In the genomic region with DNA sequence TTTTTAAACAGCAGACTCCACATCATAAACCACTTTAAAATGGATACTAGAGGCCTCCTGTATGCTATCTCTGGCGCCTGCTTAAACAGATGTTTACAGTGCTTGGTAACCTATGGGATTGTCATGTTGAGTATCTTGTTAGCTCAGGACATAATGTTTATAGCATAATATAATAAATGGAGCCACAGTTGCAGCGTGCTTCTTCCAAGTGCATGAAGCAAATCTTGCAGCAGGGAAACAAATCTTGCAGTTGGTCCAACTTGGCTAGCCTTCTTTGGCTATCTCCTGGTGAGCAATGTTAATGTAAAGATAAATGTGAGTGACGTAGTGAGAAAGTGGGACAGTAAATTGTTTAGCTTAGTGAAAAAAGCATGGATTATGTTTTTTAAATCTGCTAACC, we compare ENCODE assay signal across 16 cellular contexts. TPM values are rescaled to one million over a fixed set of nuclear protein-coding genes. Genes with fewer than 3 reads are reported as not detected.
DNase-seq lines count a peak whose midpoint lies in the region; ATAC-seq, FAIRE-seq and TF ChIP-seq lines count a peak whose summit lies in the region.
"Had no signal": no experiment of that assay in that cellular context is flagged by ENCODE, and none has a peak within 500 bp of the region (broad histone marks: within the 10 kb centered on the region; RNA-seq: fewer than 3 reads in every experiment).

No MANE protein-coding gene starts in this region.

- no peak for TF ChIP-seq CTCF in LNCaP clone FGC (IDR thresholded peaks at IDR 0.05; ENCODE audit: control insufficient read depth, extremely low read depth, insufficient read depth)
- no peak for TF ChIP-seq CTCF in K562 (IDR thresholded peaks at IDR 0.05 in 2 of 3, conservative IDR thresholded peaks at IDR 0.05 in 1 of 3; ENCODE audit: insufficient read depth in 2 of 3, low read depth in 1 of 3, low read length in 3 of 3)
- no peak for TF ChIP-seq CTCF in psoas muscle (IDR thresholded peaks at IDR 0.05)

- ATAC-seq in K562 (no peak), psoas muscle (no peak), left ventricle myocardium superior (no peak)
- ATAC-seq: HCT116 had no signal

- H3K9ac ChIP-seq in K562 (ENCODE audit: insufficient read depth in 1 of 2, low read depth in 2 of 2, low read length in 2 of 2) (no peak overlapping the region), subcutaneous abdominal adipose tissue (ENCODE audit: low read length in 5 of 5) (no peak overlapping the region)

- CTCF ChIA-PET in K562 (lab: Yijun Ruan, JAX; ENCODE audit: low intra/inter-chr PET ratio): interaction anchor here (1.2 kb wide), 1 partner anchor 158 kb away, joined by 3 read pairs; no protein-coding TSS in a partner anchor

- H3K4me3 ChIP-seq in LNCaP clone FGC (ENCODE audit: low read depth, low read length) (no peak overlapping the region), K562 (no peak overlapping the region), psoas muscle (peak overlapping the region; percentile 86), subcutaneous abdominal adipose tissue (ENCODE audit: low read depth in 1 of 5, low read length in 5 of 5) (peak overlapping the region; percentile 82 to 98 (median 86))

- TF ChIP-seq POLR2A in K562 (conservative IDR thresholded peaks at IDR 0.05): no peak

- WGBS in K562 (ENCODE audit: insufficient coverage, low coverage, missing lambda C conversion rate): 1% methylated on average over 3 of the region's 3 CpGs
- 56 to 73% (median 60%) methylated on average over 3 of the region's 3 CpGs for WGBS in psoas muscle, 3 donors

- in situ Hi-C loops in K562 (cut with MboI): no loop called here

- H3K4me1 ChIP-seq in K562 (replicated peaks in 1 of 2; ENCODE audit: control insufficient read depth in 2 of 2, insufficient read depth in 2 of 2, low read length in 2 of 2) (peaks cover 0 to 14% of the 10 kb centered on the region in 2 experiments; a peak in 2 of 5 replicates), psoas muscle (peaks cover 54% of the 10 kb centered on the region), subcutaneous abdominal adipose tissue (ENCODE audit: control insufficient read depth in 5 of 5, insufficient read depth in 5 of 5, low read length in 5 of 5) (peaks cover 3 to 79% (median 54%) of the 10 kb centered on the region in 5 donors)
- H3K4me1 ChIP-seq: Caco-2 had no signal

- BruUV-seq in K562 (replicated peaks; lab: Mats Ljungman, UMichigan): no TSS peak

- H3K9me1 ChIP-seq in K562 (ENCODE audit: control insufficient read depth, insufficient read depth, low read length): no peaks in the 10 kb centered on the region

- TF ChIP-seq EP300 in K562 (IDR thresholded peaks at IDR 0.05; ENCODE audit: low read length): no peak

- peak; percentile 97 for DNase-seq in LNCaP clone FGC (ENCODE audit: low read depth)
- DNase-seq in K562 (ENCODE audit: extremely low read depth in 1 of 4, low spot score in 3 of 4): no peak
- no peak for DNase-seq in psoas muscle
- DNase-seq in SK-N-DZ (ENCODE audit: low spot score): no peak
- DNase-seq in HCEC 1CT: no peak
- no peak for DNase-seq in left ventricle myocardium superior
- DNase-seq: Caco-2; CD8-positive, alpha-beta memory T cell; DMS53; GF-D8; IMR-90 had no signal

- no peaks in the 10 kb centered on the region for H3K36me3 ChIP-seq in K562 (ENCODE audit: control insufficient read depth, insufficient read depth, low read length)
- no peaks in the 10 kb centered on the region for H3K36me3 ChIP-seq in psoas muscle (ENCODE audit: insufficient read depth in 1 of 2, low read depth in 1 of 2)
- H3K36me3 ChIP-seq in subcutaneous abdominal adipose tissue (ENCODE audit: control insufficient read depth in 5 of 5, insufficient read depth in 5 of 5, low read length in 5 of 5): no peaks in the 10 kb centered on the region

- no peak for TF ChIP-seq RAD21 in K562 (CRISPR knock-in tag; conservative IDR thresholded peaks at IDR 0.05 in 1 of 2, IDR thresholded peaks at IDR 0.05 in 1 of 2)

- no peaks in the 10 kb centered on the region for H3K79me2 ChIP-seq in K562 (ENCODE audit: control insufficient read depth, insufficient read depth, low read length)

- POLR2A ChIA-PET in K562 (lab: Yijun Ruan, JAX): no interaction called here

- peaks cover 0 to 7% of the 10 kb centered on the region in 2 experiments; a peak in 2 of 5 replicates for H3K27me3 ChIP-seq in K562 (ENCODE audit: control insufficient read depth in 2 of 2, insufficient read depth in 2 of 2, low read length in 2 of 2)
- no peaks in the 10 kb centered on the region for H3K27me3 ChIP-seq in psoas muscle (ENCODE audit: insufficient read depth in 3 of 3, low read length in 2 of 3)
- no peaks in the 10 kb centered on the region for H3K27me3 ChIP-seq in subcutaneous abdominal adipose tissue (ENCODE audit: control insufficient read depth in 5 of 5, insufficient read depth in 4 of 5, low read length in 5 of 5)

- H4K20me1 ChIP-seq in K562 (replicated peaks; ENCODE audit: control insufficient read depth, insufficient read depth, low read length): no peaks in the 10 kb centered on the region

- H3K9me3 ChIP-seq in K562 (replicated peaks; ENCODE audit: control insufficient read depth, insufficient read depth, low read depth, low read length) (no peaks in the 10 kb centered on the region), psoas muscle (no peaks in the 10 kb centered on the region), subcutaneous abdominal adipose tissue (ENCODE audit: control insufficient read depth in 5 of 5, low read length in 5 of 5) (no peaks in the 10 kb centered on the region)
- H3K9me3 ChIP-seq: Caco-2 had no signal

- H2AFZ ChIP-seq in K562 (ENCODE audit: low read depth, low read length): no peak overlapping the region

- no peak overlapping the region for H3K4me2 ChIP-seq in K562 (ENCODE audit: insufficient read depth, low read length)

- H3K27ac ChIP-seq in K562 (ENCODE audit: extremely low read depth, low read depth, low read length): no peak overlapping the region
- no peak overlapping the region for H3K27ac ChIP-seq in psoas muscle
- H3K27ac ChIP-seq in subcutaneous abdominal adipose tissue (ENCODE audit: low read depth, low read length): peak overlapping the region; percentile 81
- H3K27ac ChIP-seq: HL-60 had no signal

- intact Hi-C loops in K562 (cut with micrococcal nuclease) (loop anchor here (10.0 kb wide), 1 partner anchor 459 kb away; no protein-coding TSS in a partner anchor), psoas muscle (cut with DNase I) (loop anchor here (10.0 kb wide), 4 partner anchors 89 to 571 kb away; a partner anchor contains a TSS), left ventricle myocardium superior (cut with micrococcal nuclease) (loop anchor here (10.0 kb wide), 1 partner anchor 229 kb away; no protein-coding TSS in a partner anchor)

- FAIRE-seq in K562 (lab: Jason Lieb, UNC): no peak

TF ChIP-seq in K562, 482 proteins besides CTCF, POLR2A, EP300 and RAD21 (continues in another document):
- 0 out of 2 replicates have a peak, but pooled peaks have one; percentile 7 for TF ChIP-seq PHF8 (IDR thresholded peaks at IDR 0.05; ENCODE audit: borderline replicate concordance, low read length)
- TF ChIP-seq, protein P1, sequence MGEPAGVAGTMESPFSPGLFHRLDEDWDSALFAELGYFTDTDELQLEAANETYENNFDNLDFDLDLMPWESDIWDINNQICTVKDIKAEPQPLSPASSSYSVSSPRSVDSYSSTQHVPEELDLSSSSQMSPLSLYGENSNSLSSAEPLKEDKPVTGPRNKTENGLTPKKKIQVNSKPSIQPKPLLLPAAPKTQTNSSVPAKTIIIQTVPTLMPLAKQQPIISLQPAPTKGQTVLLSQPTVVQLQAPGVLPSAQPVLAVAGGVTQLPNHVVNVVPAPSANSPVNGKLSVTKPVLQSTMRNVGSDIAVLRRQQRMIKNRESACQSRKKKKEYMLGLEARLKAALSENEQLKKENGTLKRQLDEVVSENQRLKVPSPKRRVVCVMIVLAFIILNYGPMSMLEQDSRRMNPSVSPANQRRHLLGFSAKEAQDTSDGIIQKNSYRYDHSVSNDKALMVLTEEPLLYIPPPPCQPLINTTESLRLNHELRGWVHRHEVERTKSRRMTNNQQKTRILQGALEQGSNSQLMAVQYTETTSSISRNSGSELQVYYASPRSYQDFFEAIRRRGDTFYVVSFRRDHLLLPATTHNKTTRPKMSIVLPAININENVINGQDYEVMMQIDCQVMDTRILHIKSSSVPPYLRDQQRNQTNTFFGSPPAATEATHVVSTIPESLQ (CRISPR knock-in tag; IDR thresholded peaks at IDR 0.05): no peak

RNA-seq across cellular contexts. Expression of a gene that starts 2.8 kb away (rescaled TPM):
- total RNA-seq in K562 (2011; cell fraction: chromatin; rRNA removed; ENCODE audit: low replicate concordance): not detected in 2 replicates
- not detected in 2 replicates for total RNA-seq in K562 (2011; cell fraction: nucleolus; rRNA removed)
- total RNA-seq in K562 (2011; cell fraction: nucleoplasm; rRNA removed): not detected in 2 replicates
- total RNA-seq in K562 (2014; rRNA removed) (not detected in 2 replicates), K562 (2014; rRNA removed; fragmentation: Illumina TruSeq; extraction: Trizol) (not detected in 2 replicates), K562 (2015; rRNA removed; fragmentation: Illumina TruSeq; extraction: Trizol) (not detected in 2 replicates), K562 (2021) (0.13 TPM in 1 of 2 replicates, not detected in the other), psoas muscle (10 to 100 TPM; 31.4 to 60.3 (median 34.3) TPM), left ventricle myocardium superior (11.9 TPM)
- polyA plus RNA-seq in K562 (2011; rRNA removed) (not detected in 2 replicates), K562 (2014; fragmentation: Illumina TruSeq; extraction: Trizol) (0.09 TPM in 1 of 2 replicates, not detected in the other), K562 (2014; fragmentation: Nextera tagmentation; extraction: Ambion mirVana) (under 1 TPM; 0.01 to 0.04 TPM), K562 (2014; rRNA removed) (not detected in 2 replicates), psoas muscle (10 to 100 TPM; 12.4 to 36.6 (median 26.5) TPM)
- polyA plus RNA-seq in K562 (2011; cell fraction: cytosol; rRNA removed): not detected in 2 replicates
- polyA plus RNA-seq in K562 (2011; cell fraction: nucleus; rRNA removed): not detected in 2 replicates
- polyA plus RNA-seq in K562 (2012): not detected in 2 replicates
- not detected in 2 replicates for polyA minus RNA-seq in K562 (2011; rRNA and poly(A)+ RNA removed)
- not detected in 2 replicates for polyA minus RNA-seq in K562 (2011; cell fraction: cytosol; rRNA and poly(A)+ RNA removed)
- not detected in 2 replicates for polyA minus RNA-seq in K562 (2011; cell fraction: nucleus; rRNA and poly(A)+ RNA removed)
- 0.06 TPM in 1 of 2 replicates, not detected in the other for polyA plus RNA-seq in SK-N-DZ (2014; cell fraction: cytosol; rRNA removed)
- not detected in 2 replicates for polyA plus RNA-seq in SK-N-DZ (2014; cell fraction: nucleus; rRNA removed)
- total RNA-seq: A673; CD8-positive, alpha-beta memory T cell had no signal
- polyA plus RNA-seq: CD14-positive monocyte; CD8-positive, alpha-beta memory T cell had no signal

Comparison
In these comparisons a context has a peak if more than half of its experiments do, and no peak if none do; other contexts are left out.
1. H3K4me3 ChIP-seq: peak in psoas muscle (single experiment) and subcutaneous abdominal adipose tissue (5 of 5); none in LNCaP clone FGC (single experiment) and K562 (single experiment).
2. RNA of a gene that starts 2.8 kb away (total RNA-seq): 31.4 to 60.3 TPM in psoas muscle and 11.9 TPM in left ventricle myocardium superior (single experiment); 0.13 TPM in K562; every median in the first group is over 10 times any median in the second.